Comparison of ENCODE assay signal across 26 cellular contexts in genomic region chr19:47129579-47129978, GRCh38. TPM values are rescaled to one million over a fixed set of nuclear protein-coding genes. Genes with fewer than 3 reads are reported as not detected.
A peak's percentile ranks its signal among the peaks of the same experiment; 100 is the strongest.
DNase-seq lines count a peak whose midpoint lies in the region; ATAC-seq and TF ChIP-seq lines count a peak whose summit lies in the region.
"Had no signal": no experiment of that assay in that cellular context is flagged by ENCODE, and none has a peak within 500 bp of the region (broad histone marks: within the 10 kb centered on the region; RNA-seq: fewer than 3 reads in every experiment).

No MANE protein-coding gene starts in this region.

- ATAC-seq in activated naive CD8-positive, alpha-beta T cell treated with anti-CD3 and anti-CD28 coated beads, Interleukin-2, amount 50 U/mL, for 24 hours, result no peak
- ATAC-seq: foreskin keratinocyte, Right ventricle myocardium inferior had no signal

- peaks cover 39% of the 10 kb centered on the region for H3K79me2 ChIP-seq in OCI-LY7 (ENCODE audit: insufficient read depth, low read depth, low read length)

- no peak overlapping the region for H3K4me3 Mint-ChIP-seq in activated naive CD8-positive, alpha-beta T cell treated with anti-CD3 and anti-CD28 coated beads, Interleukin-2, amount 50 U/mL, for 24 hours
- H3K4me3 Mint-ChIP-seq in activated naive CD8-positive, alpha-beta T cell treated with anti-CD3 and anti-CD28 coated beads for 36 hours, result no peak overlapping the region
- H3K4me3 Mint-ChIP-seq in chondrocyte (ENCODE audit: unreplicated experiment), result no peak overlapping the region

- peaks cover 33% of the 10 kb centered on the region for H3K4me1 ChIP-seq in OCI-LY7 (ENCODE audit: insufficient read depth, low read length, poor library complexity, severe bottlenecking)

- peaks cover 51% of the 10 kb centered on the region for H3K36me3 Mint-ChIP-seq in activated naive CD8-positive, alpha-beta T cell treated with anti-CD3 and anti-CD28 coated beads, Interleukin-2, amount 50 U/mL, for 24 hours (ENCODE audit: low read depth)
- peaks cover 41% of the 10 kb centered on the region for H3K36me3 Mint-ChIP-seq in activated naive CD8-positive, alpha-beta T cell treated with anti-CD3 and anti-CD28 coated beads for 36 hours
- H3K36me3 Mint-ChIP-seq in chondrocyte (ENCODE audit: low read depth), result peaks cover 7% of the 10 kb centered on the region

- peaks cover 7% of the 10 kb centered on the region for H3K9me3 Mint-ChIP-seq in activated naive CD8-positive, alpha-beta T cell treated with anti-CD3 and anti-CD28 coated beads, Interleukin-2, amount 50 U/mL, for 24 hours
- H3K9me3 Mint-ChIP-seq in activated naive CD8-positive, alpha-beta T cell treated with anti-CD3 and anti-CD28 coated beads for 36 hours, result peaks cover 7% of the 10 kb centered on the region
- H3K9me3 Mint-ChIP-seq in chondrocyte (ENCODE audit: low read depth), result peaks cover 4% of the 10 kb centered on the region

- peaks cover 16% of the 10 kb centered on the region; the same call in 1 of the 2 replicates for H4K20me1 ChIP-seq in OCI-LY7 (ENCODE audit: insufficient read depth, low read length)

- POLR2A ChIA-PET in OCI-LY7 (lab: Charles Lee) (interaction anchor here (0.6 kb wide), 1 partner anchor 81 kb away, joined by 5 read pairs; no protein-coding TSS in a partner anchor), HEK293T (lab: Yijun Ruan, JAX) (no interaction called here)

- CTCF ChIA-PET in OCI-LY7 (lab: Charles Lee; ENCODE audit: unreplicated experiment) (no interaction called here), HEK293T (lab: Yijun Ruan, JAX) (no interaction called here)

- peak overlapping the region; percentile 97 for H3K27ac Mint-ChIP-seq in activated naive CD8-positive, alpha-beta T cell treated with anti-CD3 and anti-CD28 coated beads, Interleukin-2, amount 50 U/mL, for 24 hours
- H3K27ac Mint-ChIP-seq in activated naive CD8-positive, alpha-beta T cell treated with anti-CD3 and anti-CD28 coated beads for 36 hours, result no peak overlapping the region
- peak overlapping the region; percentile 63 for H3K27ac Mint-ChIP-seq in chondrocyte (ENCODE audit: unreplicated experiment)

- no peak overlapping the region for H3K27ac ChIP-seq in OCI-LY7 (ENCODE audit: low read depth, low read length, poor library complexity, severe bottlenecking)
- H3K27ac ChIP-seq: foreskin keratinocyte, KMS-11 had no signal

- H3K4me1 Mint-ChIP-seq in activated naive CD8-positive, alpha-beta T cell treated with anti-CD3 and anti-CD28 coated beads, Interleukin-2, amount 50 U/mL, for 24 hours, result peaks cover 40% of the 10 kb centered on the region
- H3K4me1 Mint-ChIP-seq in activated naive CD8-positive, alpha-beta T cell treated with anti-CD3 and anti-CD28 coated beads for 36 hours, result peaks cover 41% of the 10 kb centered on the region
- H3K4me1 Mint-ChIP-seq in chondrocyte (ENCODE audit: low read depth), result peaks cover 41% of the 10 kb centered on the region

- H2AFZ ChIP-seq in OCI-LY7 (ENCODE audit: low read length), result peak overlapping the region; percentile 92

- no peak for TF ChIP-seq CTCF in OCI-LY7 (conservative IDR thresholded peaks at IDR 0.05; ENCODE audit: low read length)
- no peak for TF ChIP-seq CTCF in chondrocyte (IDR thresholded peaks at IDR 0.05)
- no peak for TF ChIP-seq CTCF in GM10266 (IDR thresholded peaks at IDR 0.05; ENCODE audit: control insufficient read depth, insufficient read depth, low read depth, missing control alignments)

- peaks cover 32% of the 10 kb centered on the region for H3K36me3 ChIP-seq in OCI-LY7 (ENCODE audit: insufficient read depth, low read length)
- H3K36me3 ChIP-seq: vagina had no signal

- no peaks in the 10 kb centered on the region for H3K9me2 ChIP-seq in OCI-LY7 (ENCODE audit: insufficient read depth, low read length)

- BruUV-seq in OCI-LY7 (replicated peaks; lab: Mats Ljungman, UMichigan), result no TSS peak

- DNase-seq in activated naive CD8-positive, alpha-beta T cell treated with anti-CD3 and anti-CD28 coated beads, Interleukin-2, amount 50 U/mL, for 24 hours, result no peak
- no peak for DNase-seq in activated naive CD8-positive, alpha-beta T cell treated with anti-CD3 and anti-CD28 coated beads for 36 hours
- DNase-seq in OCI-LY7 (ENCODE audit: low spot score), result no peak
- no peak for DNase-seq in chondrocyte (ENCODE audit: low spot score)
- DNase-seq in SK-N-DZ (ENCODE audit: low spot score), result no peak
- no peak for DNase-seq in GM10266 (ENCODE audit: extremely low spot score)
- no peak for DNase-seq in HEK293T (ENCODE audit: extremely low spot score)
- DNase-seq in NCI-H1048 (lab: John Stamatoyannopoulos, UW), result no peak
- DNase-seq: activated CD4-positive, alpha-beta T cell treated with anti-CD3 and anti-CD28 coated beads, Interleukin-2, amount 10 ng/mL, durations not matched to agents 24 days and 14 days; activated naive CD4-positive, alpha-beta T cell treated with anti-CD3 and anti-CD28 coated beads for 36 hours; activated T-cell treated with anti-CD3 and anti-CD28 coated beads, Interleukin-2, amount 50 U/mL, for 48 hours; endodermal cell; foreskin keratinocyte; H9; heart right ventricle; NCI-H146; NCI-H446 treated with DMSO at 0.1 percent for 48 hours; NCI-H82; OCI-M1; stimulated activated CD4-positive, alpha-beta T cell treated with anti-CD3 and anti-CD28 coated beads, Interleukin-4, amount 100 ng/mL, for 24 hours; stimulated activated naive CD4-positive, alpha-beta T cell; T-helper 9 cell; testis had no signal

- intact Hi-C loops in OCI-LY7 (cut with micrococcal nuclease; ENCODE audit: unreplicated experiment), result no loop called here

- no peak overlapping the region for H3K4me2 ChIP-seq in OCI-LY7 (ENCODE audit: low read length)
- H3K4me2 ChIP-seq: KMS-11 had no signal

- no peak overlapping the region for H3K4me3 ChIP-seq in OCI-LY7 (ENCODE audit: low read depth, low read length, poor library complexity, severe bottlenecking)

- H3K27me3 Mint-ChIP-seq in activated naive CD8-positive, alpha-beta T cell treated with anti-CD3 and anti-CD28 coated beads, Interleukin-2, amount 50 U/mL, for 24 hours, result peaks cover 4% of the 10 kb centered on the region
- peaks cover 8% of the 10 kb centered on the region for H3K27me3 Mint-ChIP-seq in activated naive CD8-positive, alpha-beta T cell treated with anti-CD3 and anti-CD28 coated beads for 36 hours
- H3K27me3 Mint-ChIP-seq in chondrocyte (ENCODE audit: low read depth), result no peaks in the 10 kb centered on the region

- no peaks in the 10 kb centered on the region for H3K9me3 ChIP-seq in OCI-LY7 (ENCODE audit: low read length)
- H3K9me3 ChIP-seq: testis, vagina had no signal

TF ChIP-seq in HEK293T, 16 proteins besides CTCF, POLR2A, EP300 and RAD21:
- TF ChIP-seq L3MBTL2 (conservative IDR thresholded peaks at IDR 0.05), result no peak
- TF ChIP-seq FOXK2 (IDR thresholded peaks at IDR 0.05), result no peak
- TF ChIP-seq PKNOX1 (IDR thresholded peaks at IDR 0.05), result no peak
- TF ChIP-seq BHLHE40 (IDR thresholded peaks at IDR 0.05; ENCODE audit: borderline replicate concordance), result no peak
- TF ChIP-seq SP1 (IDR thresholded peaks at IDR 0.05), result no peak
- TF ChIP-seq FOXM1 (IDR thresholded peaks at IDR 0.05; ENCODE audit: borderline replicate concordance), result no peak
- TF ChIP-seq FOXA1 (IDR thresholded peaks at IDR 0.05), result no peak
- TF ChIP-seq HDGF (IDR thresholded peaks at IDR 0.05; ENCODE audit: borderline replicate concordance), result no peak
- no peak for TF ChIP-seq NFRKB (IDR thresholded peaks at IDR 0.05)
- TF ChIP-seq TARDBP (IDR thresholded peaks at IDR 0.05), result no peak
- TF ChIP-seq CTBP1 (IDR thresholded peaks at IDR 0.05; ENCODE audit: borderline replicate concordance), result no peak

RNA-seq across cellular contexts. Expression of gene SAE1, which starts 1.1 kb away (rescaled TPM):
- 100 to 1,000 TPM; 141 to 149 TPM for total RNA-seq in activated naive CD8-positive, alpha-beta T cell treated with anti-CD3 and anti-CD28 coated beads for 36 hours
- 165 and 185 TPM in 2 replicates for total RNA-seq in OCI-LY7 (2014; rRNA removed; shearing (Covaris generic))
- 144 and 150 TPM in 2 replicates for total RNA-seq in OCI-LY7 (2022)
- total RNA-seq in chondrocyte, result 91.2 to 107 TPM (median 95.7 TPM) in 3 replicates
- polyA plus RNA-seq in SK-N-DZ (2014; cell fraction: cytosol; rRNA removed), result 168 and 204 TPM in 2 replicates
- polyA plus RNA-seq in SK-N-DZ (2014; cell fraction: nucleus; rRNA removed), result 60.9 and 65.5 TPM in 2 replicates

RNA-seq across cellular contexts. Expression of gene ZC3H4, which starts 16.0 kb away (rescaled TPM):
- total RNA-seq in activated naive CD8-positive, alpha-beta T cell treated with anti-CD3 and anti-CD28 coated beads for 36 hours, result 100 to 1,000 TPM; 103 to 110 TPM
- total RNA-seq in OCI-LY7 (2014; rRNA removed; shearing (Covaris generic)), result 16.6 and 23.0 TPM in 2 replicates
- 76.8 and 80.9 TPM in 2 replicates for total RNA-seq in OCI-LY7 (2022)
- 43.5 to 54.2 TPM (median 46.2 TPM) in 3 replicates for total RNA-seq in chondrocyte
- polyA plus RNA-seq in SK-N-DZ (2014; cell fraction: cytosol; rRNA removed), result 6.1 and 9.0 TPM in 2 replicates
- 6.8 and 11.8 TPM in 2 replicates for polyA plus RNA-seq in SK-N-DZ (2014; cell fraction: nucleus; rRNA removed)
